In genomic region chr19:57240311-57241090, GRCh38 we compare ENCODE assay signal across 8 cellular contexts. TPM values are rescaled to one million over a fixed set of nuclear protein-coding genes. Genes with fewer than 3 reads are reported as not detected.
DNase-seq lines count a peak whose midpoint lies in the region; ATAC-seq and TF ChIP-seq lines count a peak whose summit lies in the region.

TSS of gene ZNF805 (plus strand) at chr19:57240632. CDS start at chr19:57240892, 260 bp downstream.

- H3K4me1 ChIP-seq in BLaER1: peaks cover 24% of the 10 kb centered on the region
- peaks cover 17% of the 10 kb centered on the region for H3K4me1 ChIP-seq in colonic mucosa

- intact Hi-C loops in colonic mucosa (cut with DNase I): loop anchor here (5.0 kb wide), 1 partner anchor 42 kb away; the partner anchor contains the start of gene ZNF460

- H3K9me3 ChIP-seq in BLaER1 (no peaks in the 10 kb centered on the region), colonic mucosa (no peaks in the 10 kb centered on the region)

- H3K36me3 ChIP-seq in BLaER1: peaks cover 18% of the 10 kb centered on the region
- H3K36me3 ChIP-seq in colonic mucosa: no peaks in the 10 kb centered on the region

- no peak for TF ChIP-seq CTCF in colonic mucosa (IDR thresholded peaks at IDR 0.05)

- peak within 1 kb of the TSS; percentile 80 for H3K27ac ChIP-seq in BLaER1
- H3K27ac ChIP-seq in colonic mucosa: peak within 1 kb of the TSS; percentile 80

- ATAC-seq in HG03457 (IDR thresholded peaks at IDR 0.05; ENCODE audit: unreplicated experiment): peak; percentile 89

- DNase-seq in GM19240 (ENCODE audit: insufficient read length, low spot score) (peak; percentile 91), NCI-H524 treated with DMSO at 0.1 percent for 48 hours (lab: John Stamatoyannopoulos, UW) (peak; percentile 59), colonic mucosa (peak; percentile 96), kidney tubule cell (ENCODE audit: low spot score) (peak; percentile 93)
- peak; percentile 97 for DNase-seq in activated CD4-positive, alpha-beta T cell treated with anti-CD3 and anti-CD28 coated beads for 48 hours
- peak; percentile 87 to 89 for DNase-seq in stimulated activated CD4-positive, alpha-beta T cell treated with anti-CD3 and anti-CD28 coated beads, Interleukin-1b, Interleukin-23, amount 100 ng/mL, for 1 hour (ENCODE audit: low read depth in 2 of 2)

- H3K4me2 ChIP-seq in BLaER1: peak within 1 kb of the TSS; percentile 82

- peaks cover 15% of the 10 kb centered on the region for H4K20me1 ChIP-seq in BLaER1

- H3K27me3 ChIP-seq in BLaER1 (peaks cover 7% of the 10 kb centered on the region), colonic mucosa (no peaks in the 10 kb centered on the region)

- H3K9ac ChIP-seq in BLaER1 (peak within 1 kb of the TSS; percentile 88), colonic mucosa (ENCODE audit: low read depth in 2 of 2, low read length in 2 of 2) (peak within 1 kb of the TSS; percentile 79 to 88)

- H3K4me3 ChIP-seq in BLaER1: peak within 1 kb of the TSS; percentile 89
- H3K4me3 ChIP-seq in colonic mucosa: peak within 1 kb of the TSS; percentile 94

RNA-seq across cellular contexts. Expression of gene ZNF805, which starts in this region (rescaled TPM):
- total RNA-seq in colonic mucosa: 10 to 100 TPM in 1 of 2 donors, 1 to 10 TPM in 1; 6.2 to 11.4 TPM

Comparison
In these comparisons a context has a peak if more than half of its experiments do, and no peak if none do; other contexts are left out.
1. Peak in every context shown above with its lines: DNase-seq, ATAC-seq, H3K4me3 ChIP-seq and H3K27ac ChIP-seq.